Comparison of ENCODE assay signal across 14 cellular contexts in genomic region chr6:151059612-151060095, GRCh38.
DNase-seq lines count a peak whose midpoint lies in the region; ATAC-seq and TF ChIP-seq lines count a peak whose summit lies in the region.
"Had no signal": no experiment of that assay in that cellular context is flagged by ENCODE, and none has a peak within 500 bp of the region (broad histone marks: within the 10 kb centered on the region; RNA-seq: fewer than 3 reads in every experiment).

No MANE protein-coding gene starts in this region.

- intact Hi-C loops in prostate gland (cut with DNase I) = no loop called here

- peak overlapping the region; percentile 52 for H3K27ac Mint-ChIP-seq in type B pancreatic cell
- H3K27ac Mint-ChIP-seq: activated CD8-positive, alpha-beta T cell treated with anti-CD3 and anti-CD28 coated beads for 36 hours; activated naive CD8-positive, alpha-beta T cell; T-cell had no signal

- no peak for TF ChIP-seq POLR2A in prostate gland (IDR thresholded peaks at IDR 0.05)

- H3K27ac ChIP-seq in prostate gland = no peak overlapping the region

- no peak for ATAC-seq in GM18867 (IDR thresholded peaks at IDR 0.05; ENCODE audit: unreplicated experiment)
- ATAC-seq: activated CD8-positive, alpha-beta T cell treated with anti-CD3 and anti-CD28 coated beads for 36 hours had no signal

- H3K4me3 Mint-ChIP-seq in type B pancreatic cell = peak overlapping the region; percentile 24
- H3K4me3 Mint-ChIP-seq: activated CD8-positive, alpha-beta T cell treated with anti-CD3 and anti-CD28 coated beads for 36 hours; activated naive CD8-positive, alpha-beta T cell; T-cell had no signal

- DNase-seq in Kasumi-1 (lab: John Stamatoyannopoulos, UW) (peak; percentile 32 to 54), UCSD-AML1 (lab: John Stamatoyannopoulos, UW; ENCODE audit: unreplicated experiment) (peak; percentile 61), left kidney (ENCODE audit: low read depth, low spot score) (peak; percentile 81), type B pancreatic cell (ENCODE audit: extremely low spot score, unreplicated experiment) (no peak), prostate gland (ENCODE audit: low spot score) (no peak)
- no peak for DNase-seq in stimulated activated CD4-positive, alpha-beta T cell treated with anti-CD3 and anti-CD28 coated beads, Interleukin-12 subunit alpha, Interleukin-12 subunit beta, amount 100 ng/mL, for 4 hours
- DNase-seq: activated CD8-positive, alpha-beta T cell treated with anti-CD3 and anti-CD28 coated beads for 36 hours; DMS153; effector CD4-positive, alpha-beta T cell; NCI-H1092; NCI-H526; T-cell had no signal

- no peaks in the 10 kb centered on the region for H3K27me3 ChIP-seq in prostate gland (replicated peaks; ENCODE audit: insufficient read depth)

- no peak overlapping the region for H3K4me3 ChIP-seq in prostate gland

- H3K9me3 Mint-ChIP-seq in type B pancreatic cell = peaks cover 5% of the 10 kb centered on the region
- H3K9me3 Mint-ChIP-seq: activated CD8-positive, alpha-beta T cell treated with anti-CD3 and anti-CD28 coated beads for 36 hours; T-cell had no signal

- H3K27me3 Mint-ChIP-seq in type B pancreatic cell = no peaks in the 10 kb centered on the region
- H3K27me3 Mint-ChIP-seq: activated CD8-positive, alpha-beta T cell treated with anti-CD3 and anti-CD28 coated beads for 36 hours; activated naive CD8-positive, alpha-beta T cell; T-cell had no signal

- H3K4me1 ChIP-seq in prostate gland (replicated peaks) = no peaks in the 10 kb centered on the region

- H3K4me1 Mint-ChIP-seq in type B pancreatic cell (ENCODE audit: unreplicated experiment) = peaks cover 45% of the 10 kb centered on the region
- H3K4me1 Mint-ChIP-seq: T-cell had no signal

- no peaks in the 10 kb centered on the region for H3K36me3 ChIP-seq in prostate gland

- TF ChIP-seq CTCF in type B pancreatic cell (conservative IDR thresholded peaks at IDR 0.05) (no peak), prostate gland (IDR thresholded peaks at IDR 0.05) (no peak)

- 73% methylated on average over 12 of the region's 12 CpGs for WGBS in prostate gland

- peaks cover 4% of the 10 kb centered on the region for H3K36me3 Mint-ChIP-seq in type B pancreatic cell

- H3K9me3 ChIP-seq in prostate gland = no peaks in the 10 kb centered on the region

Comparison
In these comparisons a context has a peak if more than half of its experiments do, and no peak if none do; other contexts are left out.
1. DNase-seq: peak in Kasumi-1 (2 of 2), UCSD-AML1 (single experiment) and left kidney (single experiment); none in type B pancreatic cell (single experiment), stimulated activated CD4-positive, alpha-beta T cell treated with anti-CD3 and anti-CD28 coated beads, Interleukin-12 subunit alpha, Interleukin-12 subunit beta, amount 100 ng/mL, for 4 hours (single experiment) and prostate gland (single experiment).